In genomic region chr1:30965914-30966313, GRCh38 we compare ENCODE assay signal across 20 cellular contexts. TPM values are rescaled to one million over a fixed set of nuclear protein-coding genes. Genes with fewer than 3 reads are reported as not detected.
A peak's percentile ranks its signal among the peaks of the same experiment; 100 is the strongest.
DNase-seq lines count a peak whose midpoint lies in the region; ATAC-seq and FAIRE-seq lines count a peak whose summit lies in the region.
"Had no signal": no experiment of that assay in that cellular context is flagged by ENCODE, and none has a peak within 500 bp of the region (broad histone marks: within the 10 kb centered on the region; RNA-seq: fewer than 3 reads in every experiment).

No MANE protein-coding gene starts in this region.

- H3K9me3 Mint-ChIP-seq in activated CD4-positive, alpha-beta T cell treated with anti-CD3 and anti-CD28 coated beads, Interleukin-2, amount 10 ng/mL, durations not matched to agents 7 days and 5 days = no peaks in the 10 kb centered on the region
- H3K9me3 Mint-ChIP-seq: activated naive CD8-positive, alpha-beta T cell treated with anti-CD3 and anti-CD28 coated beads, Interleukin-2, amount 50 U/mL, for 24 hours; CD8-positive, alpha-beta memory T cell; central memory CD8-positive, alpha-beta T cell; H9; immature natural killer cell had no signal

- H3K27me3 ChIP-seq in SJSA1 (replicated peaks) = no peaks in the 10 kb centered on the region
- H3K27me3 ChIP-seq in right cardiac atrium (ENCODE audit: control insufficient read depth, insufficient read depth) = no peaks in the 10 kb centered on the region
- no peaks in the 10 kb centered on the region for H3K27me3 ChIP-seq in stomach smooth muscle (ENCODE audit: control insufficient read depth in 1 of 2, insufficient read depth in 2 of 2, low read length in 2 of 2)
- H3K27me3 ChIP-seq: gastrocnemius medialis, ovary, suprapubic skin had no signal

- CTCF ChIA-PET in activated CD4-positive, alpha-beta T cell treated with anti-CD3 and anti-CD28 coated beads, Interleukin-2, amount 10 ng/mL, durations not matched to agents 7 days and 5 days (lab: Charles Lee) = interaction anchor here (1.0 kb wide), 1 partner anchor 12 kb away, joined by 3 read pairs; no protein-coding TSS in a partner anchor

- peaks cover 54% of the 10 kb centered on the region for H3K36me3 Mint-ChIP-seq in activated CD4-positive, alpha-beta T cell treated with anti-CD3 and anti-CD28 coated beads, Interleukin-2, amount 10 ng/mL, durations not matched to agents 7 days and 5 days (ENCODE audit: low read depth)

- ATAC-seq in right cardiac atrium = peak; percentile 15 to 57
- ATAC-seq: activated naive CD8-positive, alpha-beta T cell treated with anti-CD3 and anti-CD28 coated beads, Interleukin-2, amount 50 U/mL, for 24 hours had no signal

- POLR2A ChIA-PET in activated CD4-positive, alpha-beta T cell treated with anti-CD3 and anti-CD28 coated beads, Interleukin-2, amount 10 ng/mL, durations not matched to agents 7 days and 5 days (lab: Charles Lee) = no interaction called here

- H3K9me3 ChIP-seq in SJSA1 (replicated peaks) = no peaks in the 10 kb centered on the region
- no peaks in the 10 kb centered on the region for H3K9me3 ChIP-seq in right cardiac atrium (ENCODE audit: control insufficient read depth, low read length)
- H3K9me3 ChIP-seq in stomach smooth muscle (ENCODE audit: control insufficient read depth in 2 of 2, low read length in 2 of 2) = no peaks in the 10 kb centered on the region
- H3K9me3 ChIP-seq: gastrocnemius medialis, ovary, suprapubic skin had no signal

- intact Hi-C loops in right cardiac atrium (cut with DNase I) = no loop called here

- H3K4me1 Mint-ChIP-seq in activated CD4-positive, alpha-beta T cell treated with anti-CD3 and anti-CD28 coated beads, Interleukin-2, amount 10 ng/mL, durations not matched to agents 7 days and 5 days = peaks cover 15% of the 10 kb centered on the region

- DNase-seq in activated CD4-positive, alpha-beta T cell treated with anti-CD3 and anti-CD28 coated beads, Interleukin-2, amount 10 ng/mL, durations not matched to agents 7 days and 5 days = no peak
- no peak for DNase-seq in activated CD4-positive, alpha-beta T cell treated with anti-CD3 and anti-CD28 coated beads, Interleukin-2, amount 50 U/mL, for 4 hours
- DNase-seq in SJSA1 (ENCODE audit: low read depth in 1 of 2, low spot score in 2 of 2) (no peak), right cardiac atrium (peak in 1 of 3 donors; percentile 66), activated gamma-delta T cell (lab: John Stamatoyannopoulos, UW) (no peak), OCI-M1 (lab: John Stamatoyannopoulos, UW) (no peak), HTR-8/SVneo (ENCODE audit: insufficient read length, low spot score) (no peak)
- DNase-seq: activated naive CD8-positive, alpha-beta T cell treated with anti-CD3 and anti-CD28 coated beads, Interleukin-2, amount 50 U/mL, for 24 hours; CD8-positive, alpha-beta memory T cell; gastrocnemius medialis; H9; immature natural killer cell; midbrain; ovary; RPMI8226; T-helper 2 cell had no signal

- H3K36me3 ChIP-seq in SJSA1 (peaks cover 81% of the 10 kb centered on the region), stomach smooth muscle (ENCODE audit: control insufficient read depth in 2 of 2, insufficient read depth in 2 of 2, low read length in 2 of 2) (peaks cover 26 to 43% of the 10 kb centered on the region in 2 donors)
- H3K36me3 ChIP-seq: ovary had no signal

- no peak for FAIRE-seq in HTR-8/SVneo (lab: Jason Lieb, UNC)
- FAIRE-seq: K562 had no signal

- H3K27ac Mint-ChIP-seq in activated CD4-positive, alpha-beta T cell treated with anti-CD3 and anti-CD28 coated beads, Interleukin-2, amount 10 ng/mL, durations not matched to agents 7 days and 5 days = peak overlapping the region; percentile 52

- WGBS in right cardiac atrium = 48% methylated on average over 8 of the region's 8 CpGs

- H3K4me1 ChIP-seq in SJSA1 (replicated peaks) = peaks cover 30% of the 10 kb centered on the region
- peaks cover 8% of the 10 kb centered on the region for H3K4me1 ChIP-seq in right cardiac atrium (ENCODE audit: control insufficient read depth, insufficient read depth, low read length)
- H3K4me1 ChIP-seq in stomach smooth muscle (ENCODE audit: control insufficient read depth, insufficient read depth, low read length) = peaks cover 14% of the 10 kb centered on the region

- H3K4me3 ChIP-seq in SJSA1 = no peak overlapping the region
- H3K4me3 ChIP-seq in right cardiac atrium (ENCODE audit: low read length) = no peak overlapping the region
- H3K4me3 ChIP-seq in stomach smooth muscle (ENCODE audit: low read length in 2 of 2) = no peak overlapping the region
- H3K4me3 ChIP-seq: gastrocnemius medialis, K562, ovary, suprapubic skin had no signal

- no peak overlapping the region for H3K4me3 Mint-ChIP-seq in activated CD4-positive, alpha-beta T cell treated with anti-CD3 and anti-CD28 coated beads, Interleukin-2, amount 10 ng/mL, durations not matched to agents 7 days and 5 days
- H3K4me3 Mint-ChIP-seq: activated naive CD8-positive, alpha-beta T cell treated with anti-CD3 and anti-CD28 coated beads, Interleukin-2, amount 50 U/mL, for 24 hours; CD8-positive, alpha-beta memory T cell; central memory CD8-positive, alpha-beta T cell; H9; immature natural killer cell had no signal

- no peaks in the 10 kb centered on the region for H3K27me3 Mint-ChIP-seq in activated CD4-positive, alpha-beta T cell treated with anti-CD3 and anti-CD28 coated beads, Interleukin-2, amount 10 ng/mL, durations not matched to agents 7 days and 5 days
- H3K27me3 Mint-ChIP-seq: activated naive CD8-positive, alpha-beta T cell treated with anti-CD3 and anti-CD28 coated beads, Interleukin-2, amount 50 U/mL, for 24 hours; CD8-positive, alpha-beta memory T cell; central memory CD8-positive, alpha-beta T cell had no signal

- H3K9ac ChIP-seq in stomach smooth muscle (ENCODE audit: low read length in 2 of 2) = no peak overlapping the region

- H3K27ac ChIP-seq in SJSA1 (peak overlapping the region; percentile 41), right cardiac atrium (ENCODE audit: low read length) (peak overlapping the region; percentile 1), stomach smooth muscle (ENCODE audit: low read length) (peak overlapping the region; percentile 20)
- H3K27ac ChIP-seq: ovary, suprapubic skin had no signal

RNA-seq across cellular contexts. Expression of gene SDC3, which starts 57.4 kb away (rescaled TPM):
- total RNA-seq in activated CD4-positive, alpha-beta T cell treated with anti-CD3 and anti-CD28 coated beads, Interleukin-2, amount 10 ng/mL, durations not matched to agents 7 days and 5 days = under 1 TPM; 0.10 to 0.12 TPM
- total RNA-seq in SJSA1 (2014; rRNA removed; shearing (Covaris generic)) = 29.6 and 43.6 TPM in 2 replicates
- 10 to 100 TPM; 33.2 to 39.5 (median 38.5) TPM for total RNA-seq in right cardiac atrium
- polyA plus RNA-seq in right cardiac atrium = 40.9 TPM
- polyA plus RNA-seq: CD8-positive, alpha-beta memory T cell; immature natural killer cell had no signal

Comparison
In these comparisons a context has a peak if more than half of its experiments do, and no peak if none do; other contexts are left out.
1. RNA of gene SDC3, which starts 57.4 kb away (total RNA-seq): 29.6 to 43.6 TPM in SJSA1 and 33.2 to 39.5 TPM in right cardiac atrium; 0.10 to 0.12 TPM in activated CD4-positive, alpha-beta T cell treated with anti-CD3 and anti-CD28 coated beads, Interleukin-2, amount 10 ng/mL, durations not matched to agents 7 days and 5 days; every median in the first group is over 10 times any median in the second.
2. Peak in every context shown above with its lines, with median percentiles within 50 percentile points of each other: H3K27ac ChIP-seq.